ENCODE assay signal across 8 cellular contexts in the genomic region with DNA sequence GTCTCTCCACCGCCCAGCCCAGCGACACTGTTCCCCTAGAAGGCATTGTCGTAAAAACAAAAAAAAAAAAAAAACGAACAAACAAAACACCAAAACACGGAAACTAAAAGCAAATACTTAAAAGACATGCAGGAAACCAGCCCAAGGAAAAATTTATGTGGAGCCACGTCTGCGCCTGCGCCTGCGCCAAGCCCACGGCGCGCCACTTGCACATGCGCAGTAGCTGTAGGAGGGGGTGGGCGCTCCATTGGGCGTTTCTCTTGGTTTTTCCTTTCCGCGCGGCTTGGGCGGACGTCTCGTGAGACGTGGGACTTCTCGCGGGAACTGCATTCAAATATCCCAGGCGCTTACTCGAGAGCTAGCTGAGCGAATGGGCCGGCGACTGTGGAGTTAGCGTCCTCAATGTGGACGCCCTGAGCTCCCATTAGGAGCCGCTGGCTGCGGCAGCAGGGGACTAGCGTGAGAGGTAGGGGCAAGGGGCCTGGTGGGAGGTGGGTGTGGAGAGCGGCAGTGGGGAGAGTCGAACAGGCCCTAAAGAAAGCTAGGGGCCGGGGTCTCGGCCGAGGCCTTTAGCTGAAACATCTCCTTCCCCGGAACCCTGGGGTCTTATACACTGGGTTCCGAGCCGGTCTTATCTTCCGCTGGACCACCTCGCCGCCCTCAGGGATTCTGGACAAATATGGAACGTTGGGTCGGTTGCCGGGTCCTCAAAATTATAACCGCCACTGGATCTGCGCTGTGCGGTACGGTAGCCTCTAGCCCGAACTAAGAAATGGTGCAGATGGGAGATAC. TPM values are rescaled to one million over a fixed set of nuclear protein-coding genes. Genes with fewer than 3 reads are reported as not detected.
A peak's percentile ranks its signal among the peaks of the same experiment; 100 is the strongest.
DNase-seq lines count a peak whose midpoint lies in the region; ATAC-seq, FAIRE-seq and TF ChIP-seq lines count a peak whose summit lies in the region.

A gene with protein sequence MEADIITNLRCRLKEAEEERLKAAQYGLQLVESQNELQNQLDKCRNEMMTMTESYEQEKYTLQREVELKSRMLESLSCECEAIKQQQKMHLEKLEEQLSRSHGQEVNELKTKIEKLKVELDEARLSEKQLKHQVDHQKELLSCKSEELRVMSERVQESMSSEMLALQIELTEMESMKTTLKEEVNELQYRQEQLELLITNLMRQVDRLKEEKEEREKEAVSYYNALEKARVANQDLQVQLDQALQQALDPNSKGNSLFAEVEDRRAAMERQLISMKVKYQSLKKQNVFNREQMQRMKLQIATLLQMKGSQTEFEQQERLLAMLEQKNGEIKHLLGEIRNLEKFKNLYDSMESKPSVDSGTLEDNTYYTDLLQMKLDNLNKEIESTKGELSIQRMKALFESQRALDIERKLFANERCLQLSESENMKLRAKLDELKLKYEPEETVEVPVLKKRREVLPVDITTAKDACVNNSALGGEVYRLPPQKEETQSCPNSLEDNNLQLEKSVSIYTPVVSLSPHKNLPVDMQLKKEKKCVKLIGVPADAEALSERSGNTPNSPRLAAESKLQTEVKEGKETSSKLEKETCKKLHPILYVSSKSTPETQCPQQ (plus strand): TSS at position 350 of the 792 bp plus-strand sequence. CDS start 4,644 bp downstream, outside the sequence.

- H3K9me3 ChIP-seq in sigmoid colon: no peaks in the 10 kb centered on the region

- no peaks in the 10 kb centered on the region for H3K27me3 ChIP-seq in sigmoid colon

- peaks cover 0 to 18% (median 10%) of the 10 kb centered on the region in 4 donors for H3K4me1 ChIP-seq in sigmoid colon

- H3K9me3 Mint-ChIP-seq in brain: peaks cover 0 to 6% (median 0%) of the 10 kb centered on the region in 5 experiments

- peak within 1 kb of the TSS; percentile 89 to 99 (median 97) for H3K4me3 Mint-ChIP-seq in brain

- ATAC-seq in GM18520 (IDR thresholded peaks at IDR 0.05; ENCODE audit: unreplicated experiment): peak; percentile 74
- peak; percentile 86 for ATAC-seq in HG03064 (IDR thresholded peaks at IDR 0.05; ENCODE audit: low read depth, unreplicated experiment)

- peak within 1 kb of the TSS; percentile 89 to 99 (median 98) for H3K27ac Mint-ChIP-seq in brain

- peak within 1 kb of the TSS; percentile 69 to 88 (median 80) for H3K4me3 ChIP-seq in sigmoid colon

- H3K27me3 Mint-ChIP-seq in brain: peaks cover 16% of the 10 kb centered on the region

- intact Hi-C loops in sigmoid colon (cut with DNase I): loop anchor here (5.0 kb wide), 3 partner anchors 281 to 1006 kb away; partner anchors contain the start of genes PANK3 and SLIT3

- peaks cover 6% of the 10 kb centered on the region for H3K36me3 Mint-ChIP-seq in brain

- FAIRE-seq in TTC549 (lab: Jason Lieb, UNC): peak; percentile 68

- peaks cover 0 to 3% (median 0%) of the 10 kb centered on the region in 4 donors for H3K36me3 ChIP-seq in sigmoid colon

- peak; percentile 52 for DNase-seq in NCI-H2107 treated with DMSO at 0.1 percent for 48 hours (lab: John Stamatoyannopoulos, UW; ENCODE audit: unreplicated experiment)
- peak; percentile 69 for DNase-seq in iPS DF 4.7 (ENCODE audit: extremely low read depth, low spot score)
- peak; percentile 97 for DNase-seq in sigmoid colon

- no peak for TF ChIP-seq POLR2A in sigmoid colon (IDR thresholded peaks at IDR 0.05)

- WGBS in sigmoid colon, 2 donors: 0 to 1% methylated on average over 53 of the region's 53 CpGs

- peaks cover 44% of the 10 kb centered on the region for H3K4me1 Mint-ChIP-seq in brain

- TF ChIP-seq EP300 in sigmoid colon (IDR thresholded peaks at IDR 0.05): no peak

- TF ChIP-seq CTCF in 22Rv1 (IDR thresholded peaks at IDR 0.05) (no peak), brain (conservative IDR thresholded peaks at IDR 0.05) (no peak), sigmoid colon (IDR thresholded peaks at IDR 0.05) (no peak)

- H3K27ac ChIP-seq in 22Rv1 (peak within 1 kb of the TSS; percentile 77), sigmoid colon (peak within 1 kb of the TSS; percentile 78 to 87 (median 82))

RNA-seq across cellular contexts. Expression of the gene that starts here (rescaled TPM):
- 9.2 TPM for polyA plus RNA-seq in brain (ENCODE audit: insufficient read depth, low read depth, low replicate concordance)
- 10 to 100 TPM in 1 of 4 donors, 1 to 10 TPM in 3; 3.0 to 14.7 (median 9.0) TPM for total RNA-seq in sigmoid colon
- 1 to 10 TPM; 3.6 to 9.3 (median 4.9) TPM for polyA plus RNA-seq in sigmoid colon

Comparison
In these comparisons a context has a peak if more than half of its experiments do, and no peak if none do; other contexts are left out.
1. Peak in every context shown above with its lines: DNase-seq, ATAC-seq, H3K4me3 ChIP-seq and H3K27ac ChIP-seq.